8 cellular contexts compared by ENCODE assay signal in the genomic region with DNA sequence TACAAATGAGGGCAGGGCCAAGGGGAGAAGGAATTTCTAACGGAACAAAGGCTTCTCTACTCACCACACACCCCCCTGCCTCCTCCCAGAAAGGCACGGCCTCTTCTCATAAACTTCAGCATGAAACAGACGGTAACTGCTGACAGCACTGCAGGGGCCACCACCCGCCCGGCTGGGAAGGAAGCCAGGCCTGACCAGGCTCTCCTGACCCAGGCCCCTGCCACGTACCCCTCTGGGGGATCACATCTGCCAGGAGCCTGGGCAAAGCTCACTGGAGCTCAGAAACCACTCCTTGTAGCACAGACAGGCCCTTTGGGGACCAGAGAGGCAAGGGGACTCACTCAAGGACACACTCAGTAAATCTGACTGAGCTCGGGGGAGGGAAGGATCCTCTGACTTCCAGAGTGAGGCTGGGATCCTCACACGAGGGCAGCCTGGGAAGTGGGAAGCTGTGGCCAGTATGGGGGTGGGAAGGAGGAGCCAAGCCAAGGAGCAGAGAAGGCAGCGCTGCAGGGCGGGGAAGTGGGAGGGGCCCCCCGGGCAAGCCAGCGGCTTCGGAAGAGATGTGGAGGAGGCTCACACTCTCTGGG. TPM values are rescaled to one million over a fixed set of nuclear protein-coding genes. Genes with fewer than 3 reads are reported as not detected.
A peak's percentile ranks its signal among the peaks of the same experiment; 100 is the strongest.
DNase-seq lines count a peak whose midpoint lies in the region; ATAC-seq, FAIRE-seq and TF ChIP-seq lines count a peak whose summit lies in the region.

No MANE protein-coding gene starts in this region.

- peaks cover 4% of the 10 kb centered on the region for H3K36me3 ChIP-seq in astrocyte (ENCODE audit: insufficient read depth, low read length)
- no peaks in the 10 kb centered on the region for H3K36me3 ChIP-seq in CD4-positive, alpha-beta memory T cell (ENCODE audit: insufficient read depth, low read length)

- H3K27ac Mint-ChIP-seq in astrocyte (ENCODE audit: unreplicated experiment): peak overlapping the region; percentile 84
- H3K27ac Mint-ChIP-seq in CD4-positive, alpha-beta memory T cell: no peak overlapping the region
- no peak overlapping the region for H3K27ac Mint-ChIP-seq in activated CD8-positive, alpha-beta memory T cell treated with anti-CD3 and anti-CD28 coated beads, Interleukin-2, amount 10 ng/mL, durations not matched to agents 7 days and 5 days

- H3K27me3 Mint-ChIP-seq in astrocyte (ENCODE audit: low read depth, unreplicated experiment): no peaks in the 10 kb centered on the region
- no peaks in the 10 kb centered on the region for H3K27me3 Mint-ChIP-seq in CD4-positive, alpha-beta memory T cell
- H3K27me3 Mint-ChIP-seq in activated CD8-positive, alpha-beta memory T cell treated with anti-CD3 and anti-CD28 coated beads, Interleukin-2, amount 10 ng/mL, durations not matched to agents 7 days and 5 days: no peaks in the 10 kb centered on the region

- H3K4me1 ChIP-seq in astrocyte (ENCODE audit: insufficient read depth, low read length): peaks cover 59% of the 10 kb centered on the region
- H3K4me1 ChIP-seq in CD4-positive, alpha-beta memory T cell (ENCODE audit: insufficient read depth, low read length): no peaks in the 10 kb centered on the region

- H3K4me2 ChIP-seq in astrocyte (ENCODE audit: low read length): peak overlapping the region; percentile 88

- H3K9ac ChIP-seq in astrocyte (ENCODE audit: low read length): peak overlapping the region; percentile 89

- intact Hi-C loops in CD4-positive, alpha-beta memory T cell (cut with micrococcal nuclease): no loop called here

- peaks cover 34% of the 10 kb centered on the region for H3K4me1 Mint-ChIP-seq in astrocyte (ENCODE audit: low read depth, unreplicated experiment)
- peaks cover 0 to 3% (median 0%) of the 10 kb centered on the region in 4 donors for H3K4me1 Mint-ChIP-seq in CD4-positive, alpha-beta memory T cell
- no peaks in the 10 kb centered on the region for H3K4me1 Mint-ChIP-seq in activated CD8-positive, alpha-beta memory T cell treated with anti-CD3 and anti-CD28 coated beads, Interleukin-2, amount 10 ng/mL, durations not matched to agents 7 days and 5 days

- H2AFZ ChIP-seq in astrocyte (ENCODE audit: low read depth, low read length): peak overlapping the region; percentile 73

- no peak for TF ChIP-seq CTCF in astrocyte (IDR thresholded peaks at IDR 0.05; ENCODE audit: insufficient read depth, low read depth, low read length)
- no peak for TF ChIP-seq CTCF in retinal pigment epithelial cell (conservative IDR thresholded peaks at IDR 0.05; ENCODE audit: low read depth, low read length)

- POLR2A ChIA-PET in CD4-positive, alpha-beta memory T cell (lab: Charles Lee; ENCODE audit: partially characterized antibody): no interaction called here

- H3K79me2 ChIP-seq in astrocyte (ENCODE audit: insufficient read depth, low read length): peaks cover 21% of the 10 kb centered on the region

- ATAC-seq in activated CD8-positive, alpha-beta memory T cell treated with anti-CD3 and anti-CD28 coated beads, Interleukin-2, amount 10 ng/mL, durations not matched to agents 7 days and 5 days: no peak

- H3K27me3 ChIP-seq in astrocyte (ENCODE audit: insufficient read depth, low read length): no peaks in the 10 kb centered on the region
- no peaks in the 10 kb centered on the region for H3K27me3 ChIP-seq in CD4-positive, alpha-beta memory T cell (ENCODE audit: insufficient read depth, low read length)

- no peaks in the 10 kb centered on the region for H3K9me3 ChIP-seq in astrocyte (ENCODE audit: insufficient read depth, low read depth, low read length)
- H3K9me3 ChIP-seq in CD4-positive, alpha-beta memory T cell (ENCODE audit: control insufficient read depth in 1 of 2, low read length in 2 of 2): no peaks in the 10 kb centered on the region

- H3K9me3 Mint-ChIP-seq in astrocyte (ENCODE audit: unreplicated experiment): no peaks in the 10 kb centered on the region
- H3K9me3 Mint-ChIP-seq in CD4-positive, alpha-beta memory T cell: no peaks in the 10 kb centered on the region
- H3K9me3 Mint-ChIP-seq in activated CD8-positive, alpha-beta memory T cell treated with anti-CD3 and anti-CD28 coated beads, Interleukin-2, amount 10 ng/mL, durations not matched to agents 7 days and 5 days (ENCODE audit: low read depth): no peaks in the 10 kb centered on the region

- H3K36me3 Mint-ChIP-seq in astrocyte (ENCODE audit: low read depth, unreplicated experiment): peaks cover 12% of the 10 kb centered on the region
- no peaks in the 10 kb centered on the region for H3K36me3 Mint-ChIP-seq in CD4-positive, alpha-beta memory T cell
- no peaks in the 10 kb centered on the region for H3K36me3 Mint-ChIP-seq in activated CD8-positive, alpha-beta memory T cell treated with anti-CD3 and anti-CD28 coated beads, Interleukin-2, amount 10 ng/mL, durations not matched to agents 7 days and 5 days

- CTCF ChIA-PET in CD4-positive, alpha-beta memory T cell (lab: Charles Lee; ENCODE audit: partially characterized antibody): interaction anchor here (1.2 kb wide), 1 partner anchor 10 kb away, joined by 4 read pairs; no protein-coding TSS in a partner anchor
- CTCF ChIA-PET in activated CD8-positive, alpha-beta memory T cell treated with anti-CD3 and anti-CD28 coated beads, Interleukin-2, amount 10 ng/mL, durations not matched to agents 7 days and 5 days (lab: Charles Lee): interaction anchor here (1.2 to 2.0 kb wide), 3 partner anchors 17 to 88 kb away, joined by 3 to 7 read pairs (median 4); no protein-coding TSS in a partner anchor

- peaks cover 8% of the 10 kb centered on the region for H4K20me1 ChIP-seq in astrocyte (ENCODE audit: insufficient read depth, low read length)

- no peak overlapping the region for H3K4me3 ChIP-seq in astrocyte (ENCODE audit: insufficient read depth, low read depth, low read length)
- H3K4me3 ChIP-seq in retinal pigment epithelial cell (ENCODE audit: low read length): peak overlapping the region; percentile 18
- no peak overlapping the region for H3K4me3 ChIP-seq in CD4-positive, alpha-beta memory T cell (ENCODE audit: low read length in 2 of 2)

- peak overlapping the region; percentile 45 for H3K4me3 Mint-ChIP-seq in astrocyte (ENCODE audit: unreplicated experiment)
- H3K4me3 Mint-ChIP-seq in CD4-positive, alpha-beta memory T cell: no peak overlapping the region
- no peak overlapping the region for H3K4me3 Mint-ChIP-seq in activated CD8-positive, alpha-beta memory T cell treated with anti-CD3 and anti-CD28 coated beads, Interleukin-2, amount 10 ng/mL, durations not matched to agents 7 days and 5 days

- peak overlapping the region; percentile 99 for H3K27ac ChIP-seq in astrocyte (ENCODE audit: low read depth, low read length)
- no peak overlapping the region for H3K27ac ChIP-seq in CD4-positive, alpha-beta memory T cell (ENCODE audit: low read depth, low read length)

- FAIRE-seq in astrocyte (lab: Jason Lieb, UNC) (peak; percentile 49), GM19239 (lab: Jason Lieb, UNC) (no peak)

- DNase-seq in HT1080 (ENCODE audit: low read depth) (peak; percentile 90), astrocyte (ENCODE audit: low read depth) (peak; percentile 95), hepatic stellate cell (ENCODE audit: low spot score) (peak; percentile 99), retinal pigment epithelial cell (ENCODE audit: low read depth) (peak; percentile 73), GM19239 (ENCODE audit: insufficient read length, low spot score) (no peak), DMS153 (lab: John Stamatoyannopoulos, UW) (no peak)
- no peak for DNase-seq in CD4-positive, alpha-beta memory T cell
- DNase-seq in activated CD8-positive, alpha-beta memory T cell treated with anti-CD3 and anti-CD28 coated beads, Interleukin-2, amount 10 ng/mL, durations not matched to agents 7 days and 5 days: no peak

RNA-seq across cellular contexts. Expression of gene ZCCHC24, which starts 46.1 kb away (rescaled TPM):
- total RNA-seq in HT1080 (2014; rRNA removed; shearing (Covaris generic)): 6.4 and 9.4 TPM in 2 replicates
- 17.4 and 19.6 TPM in 2 replicates for polyA plus RNA-seq in HT1080 (2015; cell fraction: cytosol; rRNA removed)
- 9.5 and 11.5 TPM in 2 replicates for polyA plus RNA-seq in HT1080 (2015; cell fraction: nucleus; rRNA removed)
- total RNA-seq in astrocyte: 21.4 and 26.2 TPM in 2 replicates
- 1 to 10 TPM; 1.7 to 1.9 TPM for total RNA-seq in CD4-positive, alpha-beta memory T cell
- under 1 TPM; 0.30 to 0.79 TPM for polyA plus RNA-seq in CD4-positive, alpha-beta memory T cell
- 1 to 10 TPM; 2.4 to 3.1 TPM for total RNA-seq in activated CD8-positive, alpha-beta memory T cell treated with anti-CD3 and anti-CD28 coated beads, Interleukin-2, amount 10 ng/mL, durations not matched to agents 7 days and 5 days

RNA-seq across cellular contexts. Expression of gene PPIF, which starts 52.1 kb away (rescaled TPM):
- total RNA-seq in HT1080 (2014; rRNA removed; shearing (Covaris generic)): 65.0 and 86.7 TPM in 2 replicates
- polyA plus RNA-seq in HT1080 (2015; cell fraction: cytosol; rRNA removed): 110 and 112 TPM in 2 replicates
- 81.6 and 86.9 TPM in 2 replicates for polyA plus RNA-seq in HT1080 (2015; cell fraction: nucleus; rRNA removed)
- 25.3 and 31.7 TPM in 2 replicates for total RNA-seq in astrocyte
- total RNA-seq in CD4-positive, alpha-beta memory T cell: 10 to 100 TPM; 26.3 to 33.7 TPM
- 10 to 100 TPM; 10.6 to 13.1 TPM for polyA plus RNA-seq in CD4-positive, alpha-beta memory T cell
- total RNA-seq in activated CD8-positive, alpha-beta memory T cell treated with anti-CD3 and anti-CD28 coated beads, Interleukin-2, amount 10 ng/mL, durations not matched to agents 7 days and 5 days: 100 to 1,000 TPM; 119 to 144 TPM

Comparison
In these comparisons a context has a peak if more than half of its experiments do, and no peak if none do; other contexts are left out.
1. DNase-seq: peak in HT1080 (single experiment), astrocyte (single experiment), hepatic stellate cell (single experiment) and retinal pigment epithelial cell (single experiment); none in GM19239 (single experiment), CD4-positive, alpha-beta memory T cell (0 of 5), DMS153 (single experiment) and activated CD8-positive, alpha-beta memory T cell treated with anti-CD3 and anti-CD28 coated beads, Interleukin-2, amount 10 ng/mL, durations not matched to agents 7 days and 5 days (single experiment).